ENCODE assay signal across 6 cellular contexts in the genomic region with DNA sequence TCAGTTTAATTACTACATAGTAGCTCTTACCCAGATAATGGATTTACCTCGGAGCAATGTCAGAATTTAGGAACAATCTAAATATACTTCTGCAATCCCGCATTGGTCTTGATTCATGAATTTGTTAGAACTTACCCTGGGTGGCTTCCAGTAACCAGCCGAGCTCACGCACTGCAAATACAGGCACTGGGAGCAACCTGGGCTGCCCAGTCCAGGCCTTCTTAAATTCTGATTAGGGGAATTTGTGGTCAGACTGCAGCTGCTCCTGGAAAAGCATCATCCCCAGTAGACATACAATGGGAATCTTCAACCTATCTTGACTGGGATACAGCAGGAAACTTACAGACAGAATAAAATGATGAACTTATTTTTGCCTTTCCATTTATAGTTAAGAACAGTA.
"Had no signal": no experiment of that assay in that cellular context is flagged by ENCODE, and none has a peak within 500 bp of the region (broad histone marks: within the 10 kb centered on the region; RNA-seq: fewer than 3 reads in every experiment).

No MANE protein-coding gene starts in this region.

- H3K4me3 Mint-ChIP-seq: GM23338, H9 had no signal

- H3K4me3 ChIP-seq: GM23338, K562 had no signal

- H3K4me1 Mint-ChIP-seq: GM23338 had no signal

- H3K27ac Mint-ChIP-seq: GM23338, H9 had no signal

- DNase-seq: H9, HCEC 1CT, IMR-90, KG1 had no signal
